In genomic region chr10:58451490-58451889, GRCh38 we compare ENCODE assay signal across 23 cellular contexts.
DNase-seq lines count a peak whose midpoint lies in the region; ATAC-seq, FAIRE-seq and TF ChIP-seq lines count a peak whose summit lies in the region.
"Had no signal": no experiment of that assay in that cellular context is flagged by ENCODE, and none has a peak within 500 bp of the region (broad histone marks: within the 10 kb centered on the region; RNA-seq: fewer than 3 reads in every experiment).

No MANE protein-coding gene starts in this region.

- no peaks in the 10 kb centered on the region for H3K79me2 ChIP-seq in astrocyte (ENCODE audit: insufficient read depth, low read length)

- BruUV-seq in IMR-90 (replicated peaks; lab: Mats Ljungman, UMichigan), result no TSS peak

- peak overlapping the region; percentile 1 for H3K27ac Mint-ChIP-seq in astrocyte (ENCODE audit: unreplicated experiment)
- H3K27ac Mint-ChIP-seq in activated naive CD8-positive, alpha-beta T cell treated with anti-CD3 and anti-CD28 coated beads for 36 hours, result no peak overlapping the region
- H3K27ac Mint-ChIP-seq: activated T-cell treated with anti-CD3 and anti-CD28 coated beads, Interleukin-2, amount 50 U/mL, for 24 hours; naive thymus-derived CD4-positive, alpha-beta T cell had no signal

- POLR2A ChIA-PET in IMR-90 (lab: Charles Lee; ENCODE audit: unreplicated experiment), result no interaction called here

- H3K36me3 Mint-ChIP-seq in astrocyte (ENCODE audit: low read depth, unreplicated experiment), result no peaks in the 10 kb centered on the region
- H3K36me3 Mint-ChIP-seq in activated naive CD8-positive, alpha-beta T cell treated with anti-CD3 and anti-CD28 coated beads for 36 hours, result no peaks in the 10 kb centered on the region
- H3K36me3 Mint-ChIP-seq: naive thymus-derived CD4-positive, alpha-beta T cell had no signal

- WGBS in IMR-90 (ENCODE audit: extremely low coverage in 2 of 2, insufficient read length in 1 of 2), 2 experiments, result no CpG with 5 or more reads among the region's 2 CpGs
- WGBS in pancreas, 2 donors, result 31 to 39% methylated on average over 2 of the region's 2 CpGs

- no peak overlapping the region for H3K4me3 Mint-ChIP-seq in astrocyte (ENCODE audit: unreplicated experiment)
- H3K4me3 Mint-ChIP-seq in activated naive CD8-positive, alpha-beta T cell treated with anti-CD3 and anti-CD28 coated beads for 36 hours, result no peak overlapping the region
- H3K4me3 Mint-ChIP-seq: activated T-cell treated with anti-CD3 and anti-CD28 coated beads, Interleukin-2, amount 50 U/mL, for 24 hours; naive thymus-derived CD4-positive, alpha-beta T cell had no signal

- FAIRE-seq in astrocyte (lab: Jason Lieb, UNC) (no peak), kidney (lab: Jason Lieb, UNC) (peak; percentile 87), pancreas (lab: Jason Lieb, UNC) (no peak)
- FAIRE-seq: GM12892, urothelium cell line had no signal

- H3K9me3 Mint-ChIP-seq in astrocyte (ENCODE audit: unreplicated experiment), result peaks cover 7% of the 10 kb centered on the region
- no peaks in the 10 kb centered on the region for H3K9me3 Mint-ChIP-seq in activated naive CD8-positive, alpha-beta T cell treated with anti-CD3 and anti-CD28 coated beads for 36 hours

- H2BK20ac ChIP-seq in IMR-90 (ENCODE audit: low read depth, low read length), result peak overlapping the region; percentile 86

- no peaks in the 10 kb centered on the region for H3K79me1 ChIP-seq in IMR-90 (ENCODE audit: low read depth in 1 of 2, low read length in 2 of 2)

- no peak overlapping the region for H3K4me3 ChIP-seq in IMR-90 (ENCODE audit: insufficient read depth, low read depth, low read length)
- H3K4me3 ChIP-seq in astrocyte (ENCODE audit: insufficient read depth, low read depth, low read length), result no peak overlapping the region
- peak overlapping the region in 1 of 2 donors; percentile 29 for H3K4me3 ChIP-seq in kidney (ENCODE audit: low read length in 2 of 2)
- no peak overlapping the region for H3K4me3 ChIP-seq in pancreas
- H3K4me3 ChIP-seq: breast epithelium, left lung, ovary had no signal

- H3K27me3 ChIP-seq in IMR-90 (ENCODE audit: control insufficient read depth, insufficient read depth, low read length) (no peaks in the 10 kb centered on the region), astrocyte (ENCODE audit: insufficient read depth, low read length) (no peaks in the 10 kb centered on the region), pancreas (no peaks in the 10 kb centered on the region)
- H3K27me3 ChIP-seq: breast epithelium, left lung, ovary had no signal

- H2AK5ac ChIP-seq in IMR-90 (ENCODE audit: low read depth, low read length), result no peak overlapping the region

- H3K36me3 ChIP-seq in IMR-90 (ENCODE audit: control insufficient read depth, insufficient read depth, low read length) (no peaks in the 10 kb centered on the region), astrocyte (ENCODE audit: insufficient read depth, low read length) (no peaks in the 10 kb centered on the region), kidney (ENCODE audit: control insufficient read depth in 1 of 2, insufficient read depth in 2 of 2, low read length in 2 of 2) (no peaks in the 10 kb centered on the region), pancreas (no peaks in the 10 kb centered on the region)
- H3K36me3 ChIP-seq: breast epithelium, left lung, ovary had no signal

- H3K23ac ChIP-seq in IMR-90 (ENCODE audit: low read depth, low read length), result peak overlapping the region; percentile 45; the same call in 1 of the 2 replicates

- H3K4me1 ChIP-seq in IMR-90 (ENCODE audit: control insufficient read depth, insufficient read depth, low read length) (peaks cover 6% of the 10 kb centered on the region), astrocyte (ENCODE audit: insufficient read depth, low read length) (no peaks in the 10 kb centered on the region), kidney (ENCODE audit: control insufficient read depth in 1 of 2, insufficient read depth in 1 of 2, low read depth in 1 of 2, low read length in 2 of 2) (peaks cover 0 to 6% of the 10 kb centered on the region in 2 donors), pancreas (peaks cover 5 to 12% (median 6%) of the 10 kb centered on the region in 3 donors)
- H3K4me1 ChIP-seq: breast epithelium, left lung had no signal

- dilution Hi-C loops in IMR-90 (cut with HindIII; ENCODE audit: low sequenced_read_pairs, unreplicated experiment), result no loop called here

- TF ChIP-seq CTCF in IMR-90 (conservative IDR thresholded peaks at IDR 0.05; ENCODE audit: low read depth, low read length) (no peak), astrocyte (IDR thresholded peaks at IDR 0.05; ENCODE audit: insufficient read depth, low read depth, low read length) (no peak), kidney (IDR thresholded peaks at IDR 0.05; ENCODE audit: borderline replicate concordance, extremely low read depth, insufficient read depth) (no peak), pancreas (IDR thresholded peaks at IDR 0.05) (no peak)

- H2AFZ ChIP-seq in IMR-90 (replicated peaks; ENCODE audit: low read length, poor library complexity) (no peak overlapping the region), astrocyte (ENCODE audit: low read depth, low read length) (peak overlapping the region; percentile 67)

- no peak for TF ChIP-seq RAD21 in IMR-90 (IDR thresholded peaks at IDR 0.05; ENCODE audit: low read length)

- CTCF ChIA-PET in IMR-90 (lab: Yijun Ruan, JAX), result interaction anchor here (0.6 to 1.9 kb wide), 4 partner anchors 11 to 37 kb away, joined by 4 to 7 read pairs (median 5); no protein-coding TSS in a partner anchor

- H4K8ac ChIP-seq in IMR-90 (ENCODE audit: low read depth in 2 of 2, low read length in 2 of 2), result peak overlapping the region in 1 of 2 experiments; percentile 46; a peak in 2 of 4 replicates

- H3K14ac ChIP-seq in IMR-90 (replicated peaks; ENCODE audit: low read depth, low read length), result peak overlapping the region; percentile 74; the same call in 1 of the 2 replicates

- H3K9ac ChIP-seq in IMR-90 (ENCODE audit: low read depth, low read length) (no peak overlapping the region), astrocyte (ENCODE audit: low read length) (no peak overlapping the region), kidney (ENCODE audit: low read length in 2 of 2) (peak overlapping the region in 1 of 2 donors; percentile 13)

- H3K27ac ChIP-seq in IMR-90 (ENCODE audit: insufficient read depth, low read length), result no peak overlapping the region
- no peak overlapping the region for H3K27ac ChIP-seq in astrocyte (ENCODE audit: low read depth, low read length)
- peak overlapping the region; percentile 51 to 67 for H3K27ac ChIP-seq in kidney (ENCODE audit: low read depth in 2 of 2, low read length in 2 of 2)
- peak overlapping the region in 3 of 4 donors; percentile 19 to 47 (median 45) for H3K27ac ChIP-seq in pancreas
- H3K27ac ChIP-seq: breast epithelium, left lung, ovary had no signal

- H3K56ac ChIP-seq in IMR-90 (ENCODE audit: extremely low read depth, insufficient read depth, low read length), result no peak overlapping the region

- no peaks in the 10 kb centered on the region for H3K9me1 ChIP-seq in IMR-90 (ENCODE audit: insufficient read depth, low read length)

- intact Hi-C loops in IMR-90 (cut with micrococcal nuclease), result no loop called here
- intact Hi-C loops in kidney (cut with DNase I), result no loop called here
- intact Hi-C loops in pancreas (cut with DNase I), result no loop called here

- H4K91ac ChIP-seq in IMR-90 (ENCODE audit: insufficient read depth, low read depth, low read length), result peak overlapping the region; percentile 38; the same call in 1 of the 2 replicates

- H3K4me2 ChIP-seq in IMR-90 (ENCODE audit: low read depth, low read length) (peak overlapping the region; percentile 59; the same call in 1 of the 2 replicates), astrocyte (ENCODE audit: low read length) (no peak overlapping the region)

- H3K18ac ChIP-seq in IMR-90 (ENCODE audit: low read depth, low read length), result peak overlapping the region; percentile 82

- H3K9me3 ChIP-seq in IMR-90 (ENCODE audit: control insufficient read depth, insufficient read depth, low read length) (no peaks in the 10 kb centered on the region), astrocyte (ENCODE audit: insufficient read depth, low read depth, low read length) (peaks cover 2% of the 10 kb centered on the region), kidney (ENCODE audit: control insufficient read depth in 1 of 2, low read length in 2 of 2) (no peaks in the 10 kb centered on the region), pancreas (no peaks in the 10 kb centered on the region)
- H3K9me3 ChIP-seq: breast epithelium, ovary had no signal

- H3K4me1 Mint-ChIP-seq in astrocyte (ENCODE audit: low read depth, unreplicated experiment), result peaks cover 6% of the 10 kb centered on the region
- H3K4me1 Mint-ChIP-seq in activated naive CD8-positive, alpha-beta T cell treated with anti-CD3 and anti-CD28 coated beads for 36 hours, result no peaks in the 10 kb centered on the region
- H3K4me1 Mint-ChIP-seq: naive thymus-derived CD4-positive, alpha-beta T cell had no signal

- H4K20me1 ChIP-seq in IMR-90 (ENCODE audit: insufficient read depth, low read length) (no peaks in the 10 kb centered on the region), astrocyte (ENCODE audit: insufficient read depth, low read length) (no peaks in the 10 kb centered on the region)

- no peaks in the 10 kb centered on the region for H3K27me3 Mint-ChIP-seq in astrocyte (ENCODE audit: low read depth, unreplicated experiment)
- H3K27me3 Mint-ChIP-seq in activated naive CD8-positive, alpha-beta T cell treated with anti-CD3 and anti-CD28 coated beads for 36 hours, result peaks cover 16% of the 10 kb centered on the region

- H2BK120ac ChIP-seq in IMR-90 (ENCODE audit: low read depth, low read length), result peak overlapping the region; percentile 77

- peak; percentile 32; the same call in 1 of the 2 replicates for ATAC-seq in IMR-90 (ENCODE audit: low read depth)
- ATAC-seq in pancreas, result peak; percentile 30 to 68 (median 49)
- ATAC-seq: left lung; naive thymus-derived CD4-positive, alpha-beta T cell; right cardiac atrium had no signal

- H2BK15ac ChIP-seq in IMR-90 (ENCODE audit: low read depth, low read length), result peak overlapping the region; percentile 87; the same call in 1 of the 3 replicates

- peak overlapping the region; percentile 64; the same call in 1 of the 2 replicates for H4K5ac ChIP-seq in IMR-90 (ENCODE audit: low read depth, low read length)

- no peak overlapping the region for H2BK5ac ChIP-seq in IMR-90 (ENCODE audit: low read depth, low read length, poor library complexity, severe bottlenecking)

- in situ Hi-C loops in IMR-90 (cut with MboI; ENCODE audit: low sequenced_read_pairs), result no loop called here

- no peak overlapping the region for H2AK9ac ChIP-seq in IMR-90 (replicated peaks; ENCODE audit: low read depth, low read length, poor library complexity)

- no peak for DNase-seq in IMR-90
- DNase-seq in astrocyte (ENCODE audit: low read depth), result no peak
- DNase-seq in kidney, result no peak
- DNase-seq in pancreas, result no peak
- no peak for DNase-seq in NCI-H774 (lab: John Stamatoyannopoulos, UW)
- no peak for DNase-seq in SW 1271 (lab: John Stamatoyannopoulos, UW)
- no peak for DNase-seq in activated naive CD8-positive, alpha-beta T cell treated with anti-CD3 and anti-CD28 coated beads for 36 hours
- DNase-seq: activated gamma-delta T cell treated with Interleukin-2 at 50 U/mL for 16 hours; activated T-cell treated with anti-CD3 and anti-CD28 coated beads, Interleukin-2, amount 50 U/mL, for 24 hours; cortex of kidney; left lung; naive thymus-derived CD4-positive, alpha-beta T cell; NCI-H1092 treated with DMSO at 0.1 percent for 48 hours; NCI-H1930; NK-92 treated with Interleukin-12 subunit alpha and Interleukin-12 subunit beta, amount 100 ng/mL, for 24 hours; ovary; right cardiac atrium; SIG-M5; stimulated activated CD4-positive, alpha-beta T cell treated with anti-CD3 and anti-CD28 coated beads, Interleukin-4, amount 100 ng/mL, for 4 hours; stimulated activated naive CD4-positive, alpha-beta T cell had no signal

- TF ChIP-seq POLR2A in IMR-90 (IDR thresholded peaks at IDR 0.05; ENCODE audit: low read depth, low read length), result no peak

- peak overlapping the region; percentile 54; the same call in 1 of the 2 replicates for H3K4ac ChIP-seq in IMR-90 (ENCODE audit: low read depth, low read length)

Comparison
In these comparisons a context has a peak if more than half of its experiments do, and no peak if none do; other contexts are left out.
1. H3K27ac ChIP-seq: peak in kidney (2 of 2) and pancreas (3 of 4); none in IMR-90 (single experiment) and astrocyte (single experiment).